In the genomic region with DNA sequence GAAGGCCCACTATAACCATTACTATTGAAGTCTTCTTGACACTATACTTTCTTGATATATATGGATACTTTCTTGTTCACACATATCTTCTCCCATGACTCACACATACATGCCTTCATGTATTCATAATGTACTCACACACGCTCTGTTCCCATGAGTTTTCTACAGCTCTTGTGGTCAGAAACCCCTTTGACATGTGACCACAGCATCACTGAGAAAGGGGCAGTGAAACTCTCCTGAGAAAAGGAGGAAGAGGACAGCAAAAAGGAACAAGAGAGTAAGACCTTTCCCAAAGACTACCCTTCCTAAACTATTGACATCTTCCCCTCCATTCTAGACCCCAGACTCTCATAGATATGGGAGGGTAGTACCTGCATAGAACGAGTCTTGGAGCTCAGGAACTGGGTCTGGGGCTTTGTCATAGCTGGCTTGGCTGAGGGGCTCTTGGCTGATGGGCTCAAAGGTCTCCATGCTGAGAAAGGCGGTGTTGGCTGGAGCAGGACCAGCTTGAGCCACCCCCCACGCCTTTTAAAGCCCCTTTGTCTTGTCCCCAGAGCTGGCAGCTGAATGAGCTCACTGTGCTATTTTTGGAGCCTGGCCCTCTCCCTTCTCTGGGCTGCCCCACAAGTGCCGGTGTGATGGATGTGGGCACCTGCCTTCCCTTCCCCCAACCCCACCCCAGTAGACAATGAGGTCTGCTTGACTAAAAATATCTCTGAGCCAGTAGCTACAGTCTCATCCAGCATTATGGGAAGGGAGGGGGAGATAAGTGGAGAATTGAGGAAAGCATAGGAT, we compare ENCODE assay signal across 10 cellular contexts. TPM values are rescaled to one million over a fixed set of nuclear protein-coding genes. Genes with fewer than 3 reads are reported as not detected.
DNase-seq lines count a peak whose midpoint lies in the region; ATAC-seq and TF ChIP-seq lines count a peak whose summit lies in the region.
"Had no signal": no experiment of that assay in that cellular context is flagged by ENCODE, and none has a peak within 500 bp of the region (broad histone marks: within the 10 kb centered on the region; RNA-seq: fewer than 3 reads in every experiment).

No MANE protein-coding gene starts in this region.

- ATAC-seq in GM18502 (IDR thresholded peaks at IDR 0.05; ENCODE audit: poor library complexity, unreplicated experiment) (peak; percentile 60), gastroesophageal sphincter (no peak)

- 66 to 79% methylated on average over 2 to 3 of the region's 5 CpGs for WGBS in gastroesophageal sphincter (ENCODE audit: low coverage in 1 of 2), 2 donors
- WGBS in sigmoid colon, 2 donors, result 71 to 75% methylated on average over 5 of the region's 5 CpGs
- 55 to 74% (median 66%) methylated on average over 5 of the region's 5 CpGs for WGBS in spleen, 5 donors

- intact Hi-C loops in sigmoid colon (cut with DNase I), result no loop called here
- intact Hi-C loops in spleen (cut with DNase I; ENCODE audit: low total_unique reads), result no loop called here

- H3K9me2 ChIP-seq in Loucy (replicated peaks; ENCODE audit: low read depth, low read length), result no peaks in the 10 kb centered on the region

- no peaks in the 10 kb centered on the region; the same call in 1 of the 2 replicates for H3K79me2 ChIP-seq in Loucy (ENCODE audit: insufficient read depth, low read length)

- H3K27me3 ChIP-seq in Loucy (ENCODE audit: insufficient read depth, low read length, poor library complexity, severe bottlenecking), result no peaks in the 10 kb centered on the region
- H3K27me3 ChIP-seq in gastroesophageal sphincter, result no peaks in the 10 kb centered on the region
- no peaks in the 10 kb centered on the region for H3K27me3 ChIP-seq in sigmoid colon
- H3K27me3 ChIP-seq in spleen (replicated peaks in 1 of 7), result peaks cover 0 to 20% (median 0%) of the 10 kb centered on the region in 7 donors

- DNase-seq in coronary artery (ENCODE audit: low spot score) (no peak), skeletal muscle cell (ENCODE audit: low read depth) (peak; percentile 88), NCI-H82 (lab: John Stamatoyannopoulos, UW) (no peak), sigmoid colon (no peak), spleen (no peak)
- DNase-seq: activated T-cell treated with anti-CD3 and anti-CD28 coated beads, Interleukin-2, amount 50 U/mL, for 48 hours had no signal

- no peaks in the 10 kb centered on the region for H4K20me1 ChIP-seq in Loucy (ENCODE audit: insufficient read depth, low read length, poor library complexity, severe bottlenecking)

- H3K9me3 ChIP-seq in Loucy (ENCODE audit: insufficient read depth, low read depth, low read length) (no peaks in the 10 kb centered on the region), gastroesophageal sphincter (no peaks in the 10 kb centered on the region), sigmoid colon (no peaks in the 10 kb centered on the region), spleen (no peaks in the 10 kb centered on the region)

- H3K4me1 ChIP-seq in Loucy (ENCODE audit: insufficient read depth, low read length, poor library complexity, severe bottlenecking) (peaks cover 30% of the 10 kb centered on the region), gastroesophageal sphincter (peaks cover 0 to 43% (median 14%) of the 10 kb centered on the region in 3 donors), sigmoid colon (peaks cover 0 to 25% (median 15%) of the 10 kb centered on the region in 4 donors), spleen (peaks cover 0 to 20% (median 10%) of the 10 kb centered on the region in 6 donors)

- H3K4me2 ChIP-seq in Loucy (ENCODE audit: low read depth, low read length, poor library complexity, severe bottlenecking), result peak overlapping the region; percentile 14

- peak overlapping the region; percentile 21 for H3K9ac ChIP-seq in Loucy (ENCODE audit: low read depth, low read length, poor library complexity, severe bottlenecking)

- no peak overlapping the region for H2AFZ ChIP-seq in Loucy (ENCODE audit: low read length)

- H3K4me3 ChIP-seq in Loucy (ENCODE audit: low read length, poor library complexity, severe bottlenecking) (peak overlapping the region; percentile 35), coronary artery (no peak overlapping the region), skeletal muscle cell (ENCODE audit: low read depth, low read length) (peak overlapping the region; percentile 6), gastroesophageal sphincter (no peak overlapping the region), sigmoid colon (no peak overlapping the region), spleen (no peak overlapping the region)

- TF ChIP-seq EP300 in gastroesophageal sphincter (IDR thresholded peaks at IDR 0.05) (no peak), sigmoid colon (IDR thresholded peaks at IDR 0.05) (no peak)

- no peak for TF ChIP-seq POLR2A in gastroesophageal sphincter (IDR thresholded peaks at IDR 0.05)
- TF ChIP-seq POLR2A in sigmoid colon (IDR thresholded peaks at IDR 0.05), result no peak
- no peak for TF ChIP-seq POLR2A in spleen (IDR thresholded peaks at IDR 0.05)

- H3K27ac ChIP-seq in coronary artery, result peak overlapping the region; percentile 75 to 89
- no peak overlapping the region for H3K27ac ChIP-seq in gastroesophageal sphincter
- H3K27ac ChIP-seq in sigmoid colon, result no peak overlapping the region
- H3K27ac ChIP-seq in spleen, result no peak overlapping the region

- TF ChIP-seq CTCF in Loucy (conservative IDR thresholded peaks at IDR 0.05; ENCODE audit: low read length) (no peak), coronary artery (IDR thresholded peaks at IDR 0.05) (no peak), gastroesophageal sphincter (IDR thresholded peaks at IDR 0.05) (no peak), sigmoid colon (IDR thresholded peaks at IDR 0.05) (no peak), spleen (IDR thresholded peaks at IDR 0.05 in 8 of 11, conservative IDR thresholded peaks at IDR 0.05 in 3 of 11) (no peak)

- no peaks in the 10 kb centered on the region for H3K36me3 ChIP-seq in Loucy (ENCODE audit: insufficient read depth, low read length)
- no peaks in the 10 kb centered on the region for H3K36me3 ChIP-seq in gastroesophageal sphincter
- H3K36me3 ChIP-seq in sigmoid colon, result no peaks in the 10 kb centered on the region
- H3K36me3 ChIP-seq in spleen, result no peaks in the 10 kb centered on the region

- no peaks in the 10 kb centered on the region for H3F3A ChIP-seq in Loucy (ENCODE audit: low read depth)

RNA-seq across cellular contexts. Expression of a gene that starts 5.1 kb away (rescaled TPM):
- total RNA-seq in gastroesophageal sphincter, result under 1 TPM in 2 of 4 donors, not detected in 2; 0.15 to 0.16 TPM
- total RNA-seq in sigmoid colon, result not detected
- polyA plus RNA-seq in sigmoid colon, result under 1 TPM in 2 of 3 donors, not detected in 1; 0.12 to 0.23 TPM
- under 1 TPM in 2 of 7 donors, not detected in 5; 0.19 to 0.23 TPM for total RNA-seq in spleen
- polyA plus RNA-seq in spleen, result under 1 TPM; 0.02 to 0.06 (median 0.04) TPM
- total RNA-seq: glomerular endothelial cell had no signal

RNA-seq across cellular contexts. Expression of a gene that starts 9.5 kb away (rescaled TPM):
- total RNA-seq in gastroesophageal sphincter (not detected), sigmoid colon (not detected), spleen (1 to 10 TPM in 2 of 7 donors, under 1 TPM in 3, not detected in 2; 0.54 to 2.1 (median 0.94) TPM)
- polyA plus RNA-seq in sigmoid colon (1 to 10 TPM in 1 of 3 donors, under 1 TPM in 1, not detected in 1; 0.17 to 1.2 TPM), spleen (under 1 TPM; 0.26 to 0.48 (median 0.32) TPM)
- total RNA-seq: glomerular endothelial cell had no signal

RNA-seq across cellular contexts. Expression of a gene that starts 47.2 kb away (rescaled TPM):
- 1 to 10 TPM in 3 of 4 donors, under 1 TPM in 1; 0.72 to 7.8 (median 4.2) TPM for total RNA-seq in gastroesophageal sphincter
- 1 to 10 TPM; 4.5 to 5.9 (median 5.6) TPM for total RNA-seq in sigmoid colon
- 1 to 10 TPM; 1.2 to 4.7 (median 1.8) TPM for polyA plus RNA-seq in sigmoid colon
- 10 to 100 TPM in 4 of 7 donors, 1 to 10 TPM in 3; 5.4 to 15.7 (median 10.7) TPM for total RNA-seq in spleen
- 1 to 10 TPM; 2.6 to 5.8 (median 5.4) TPM for polyA plus RNA-seq in spleen

RNA-seq across cellular contexts. Expression of a gene that starts 59.6 kb away (rescaled TPM):
- total RNA-seq in gastroesophageal sphincter, result 100 to 1,000 TPM in 1 of 4 donors, 10 to 100 TPM in 3; 27.1 to 106 (median 53.8) TPM
- 10 to 100 TPM; 30.8 to 71.2 (median 40.6) TPM for total RNA-seq in sigmoid colon
- 10 to 100 TPM; 14.4 to 19.1 (median 18.5) TPM for polyA plus RNA-seq in sigmoid colon
- 10 to 100 TPM in 4 of 7 donors, 1 to 10 TPM in 3; 5.6 to 16.8 (median 10.6) TPM for total RNA-seq in spleen
- 1 to 10 TPM; 1.1 to 2.0 (median 1.7) TPM for polyA plus RNA-seq in spleen

Comparison
In these comparisons a context has a peak if more than half of its experiments do, and no peak if none do; other contexts are left out.
1. H3K4me3 ChIP-seq: peak in Loucy (single experiment) and skeletal muscle cell (single experiment); none in coronary artery (single experiment), gastroesophageal sphincter (0 of 2), sigmoid colon (0 of 4) and spleen (0 of 8).
2. H3K27ac ChIP-seq: peak in coronary artery (2 of 2); none in gastroesophageal sphincter (0 of 4), sigmoid colon (0 of 4) and spleen (0 of 8).